ENCODE assay signal across 10 cellular contexts in genomic region chr1:16475771-16476770, GRCh38. TPM values are rescaled to one million over a fixed set of nuclear protein-coding genes. Genes with fewer than 3 reads are reported as not detected.
"Had no signal": no experiment of that assay in that cellular context is flagged by ENCODE, and none has a peak within 500 bp of the region (broad histone marks: within the 10 kb centered on the region; RNA-seq: fewer than 3 reads in every experiment).

No MANE protein-coding gene starts in this region.

RNA-seq across cellular contexts. Expression of gene RNU1-1, which starts 38.0 kb away (rescaled TPM):
- polyA plus RNA-seq: SK-N-SH had no signal

RNA-seq across cellular contexts. Expression of gene SPATA21, which starts 38.8 kb away (rescaled TPM):
- total RNA-seq: activated CD4-positive, alpha-beta memory T cell treated with anti-CD3 and anti-CD28 coated beads for 36 hours; activated CD4-positive, alpha-beta T cell treated with anti-CD3 and anti-CD28 coated beads, Interleukin-2, amount 10 ng/mL, durations not matched to agents 7 days and 5 days; activated T-cell treated with anti-CD3 and anti-CD28 coated beads, Interleukin-2, amount 50 U/mL, for 4 hours; ascending aorta; body of pancreas; bronchial epithelial cell; Right ventricle myocardium superior; SJCRH30; T-helper 2 cell treated with Interferon-gamma antibody and Interleukin-4, amounts not matched to agents 100 ng/mL and 5 ng/mL, for 36 hours had no signal
